ENCODE assay signal across 17 cellular contexts in genomic region chr10:86964847-86965190, GRCh38. TPM values are rescaled to one million over a fixed set of nuclear protein-coding genes. Genes with fewer than 3 reads are reported as not detected.
DNase-seq lines count a peak whose midpoint lies in the region; ATAC-seq and TF ChIP-seq lines count a peak whose summit lies in the region.
"Had no signal": no experiment of that assay in that cellular context is flagged by ENCODE, and none has a peak within 500 bp of the region (broad histone marks: within the 10 kb centered on the region; RNA-seq: fewer than 3 reads in every experiment).

No MANE protein-coding gene starts in this region.

- CTCF ChIA-PET in activated CD4-positive, alpha-beta memory T cell treated with anti-CD3 and anti-CD28 coated beads, Interleukin-2, amount 10 ng/mL, durations not matched to agents 7 days and 5 days (lab: Charles Lee): no interaction called here

- intact Hi-C loops in left cardiac atrium (cut with DNase I): no loop called here

- peaks cover 36% of the 10 kb centered on the region for H3K4me1 Mint-ChIP-seq in activated naive CD8-positive, alpha-beta T cell (ENCODE audit: low read depth)
- H3K4me1 Mint-ChIP-seq in activated naive CD8-positive, alpha-beta T cell treated with anti-CD3 and anti-CD28 coated beads for 36 hours: peaks cover 26% of the 10 kb centered on the region
- H3K4me1 Mint-ChIP-seq in activated CD4-positive, alpha-beta memory T cell treated with anti-CD3 and anti-CD28 coated beads, Interleukin-2, amount 10 ng/mL, durations not matched to agents 7 days and 5 days: peaks cover 28% of the 10 kb centered on the region
- peaks cover 23% of the 10 kb centered on the region for H3K4me1 Mint-ChIP-seq in type B pancreatic cell (ENCODE audit: unreplicated experiment)

- POLR2A ChIA-PET in activated CD4-positive, alpha-beta memory T cell treated with anti-CD3 and anti-CD28 coated beads, Interleukin-2, amount 10 ng/mL, durations not matched to agents 7 days and 5 days (lab: Charles Lee): interaction anchor here (1.0 kb wide), 1 partner anchor 131 kb away, joined by 3 read pairs; the partner anchor contains the start of gene SHLD2

- no peak for TF ChIP-seq CTCF in type B pancreatic cell (conservative IDR thresholded peaks at IDR 0.05)

- H3K27ac Mint-ChIP-seq in activated naive CD8-positive, alpha-beta T cell: no peak overlapping the region
- H3K27ac Mint-ChIP-seq in activated naive CD8-positive, alpha-beta T cell treated with anti-CD3 and anti-CD28 coated beads for 36 hours: no peak overlapping the region
- no peak overlapping the region for H3K27ac Mint-ChIP-seq in activated CD4-positive, alpha-beta memory T cell treated with anti-CD3 and anti-CD28 coated beads, Interleukin-2, amount 10 ng/mL, durations not matched to agents 7 days and 5 days
- H3K27ac Mint-ChIP-seq in type B pancreatic cell: peak overlapping the region; percentile 52

- DNase-seq in activated naive CD8-positive, alpha-beta T cell treated with anti-CD3 and anti-CD28 coated beads for 36 hours: no peak
- peak; percentile 7 for DNase-seq in activated CD4-positive, alpha-beta memory T cell treated with anti-CD3 and anti-CD28 coated beads, Interleukin-2, amount 10 ng/mL, durations not matched to agents 7 days and 5 days
- DNase-seq in islet precursor cell (peak; percentile 36), type B pancreatic cell (ENCODE audit: extremely low spot score, unreplicated experiment) (peak; percentile 39), SKM-1 treated with dmso at 0.1 percent for 144 hours (lab: John Stamatoyannopoulos, UW; ENCODE audit: unreplicated experiment) (no peak), left cardiac atrium (no peak)
- DNase-seq: Caco-2, DMS53, GM23248, NCI-H1092, NCI-H2227 treated with DMSO at 0.1 percent for 48 hours, NCI-H524 treated with DMSO at 0.1 percent for 48 hours, PC-3 had no signal

- peak overlapping the region; percentile 35 for H3K4me3 Mint-ChIP-seq in activated naive CD8-positive, alpha-beta T cell
- no peak overlapping the region for H3K4me3 Mint-ChIP-seq in activated naive CD8-positive, alpha-beta T cell treated with anti-CD3 and anti-CD28 coated beads for 36 hours
- H3K4me3 Mint-ChIP-seq in activated CD4-positive, alpha-beta memory T cell treated with anti-CD3 and anti-CD28 coated beads, Interleukin-2, amount 10 ng/mL, durations not matched to agents 7 days and 5 days: no peak overlapping the region
- no peak overlapping the region for H3K4me3 Mint-ChIP-seq in type B pancreatic cell

- H3K27me3 Mint-ChIP-seq in activated naive CD8-positive, alpha-beta T cell: no peaks in the 10 kb centered on the region
- no peaks in the 10 kb centered on the region for H3K27me3 Mint-ChIP-seq in activated naive CD8-positive, alpha-beta T cell treated with anti-CD3 and anti-CD28 coated beads for 36 hours
- H3K27me3 Mint-ChIP-seq in activated CD4-positive, alpha-beta memory T cell treated with anti-CD3 and anti-CD28 coated beads, Interleukin-2, amount 10 ng/mL, durations not matched to agents 7 days and 5 days: peaks cover 11% of the 10 kb centered on the region
- H3K27me3 Mint-ChIP-seq in type B pancreatic cell: no peaks in the 10 kb centered on the region

- no peak for ATAC-seq in left cardiac atrium
- ATAC-seq in GM18498 (IDR thresholded peaks at IDR 0.05; ENCODE audit: unreplicated experiment): no peak
- ATAC-seq: A549, PC-3 had no signal

- H3K9me3 Mint-ChIP-seq in activated naive CD8-positive, alpha-beta T cell (ENCODE audit: low read depth): no peaks in the 10 kb centered on the region
- H3K9me3 Mint-ChIP-seq in activated naive CD8-positive, alpha-beta T cell treated with anti-CD3 and anti-CD28 coated beads for 36 hours: no peaks in the 10 kb centered on the region
- H3K9me3 Mint-ChIP-seq in activated CD4-positive, alpha-beta memory T cell treated with anti-CD3 and anti-CD28 coated beads, Interleukin-2, amount 10 ng/mL, durations not matched to agents 7 days and 5 days: no peaks in the 10 kb centered on the region
- H3K9me3 Mint-ChIP-seq in type B pancreatic cell: no peaks in the 10 kb centered on the region

- H3K36me3 Mint-ChIP-seq in activated naive CD8-positive, alpha-beta T cell: no peaks in the 10 kb centered on the region
- no peaks in the 10 kb centered on the region for H3K36me3 Mint-ChIP-seq in activated naive CD8-positive, alpha-beta T cell treated with anti-CD3 and anti-CD28 coated beads for 36 hours
- no peaks in the 10 kb centered on the region for H3K36me3 Mint-ChIP-seq in activated CD4-positive, alpha-beta memory T cell treated with anti-CD3 and anti-CD28 coated beads, Interleukin-2, amount 10 ng/mL, durations not matched to agents 7 days and 5 days (ENCODE audit: low read depth)
- H3K36me3 Mint-ChIP-seq in type B pancreatic cell: peaks cover 3% of the 10 kb centered on the region

RNA-seq across cellular contexts. Expression of gene ADIRF, which starts 3.5 kb away (rescaled TPM):
- not detected for total RNA-seq in activated naive CD8-positive, alpha-beta T cell treated with anti-CD3 and anti-CD28 coated beads for 36 hours
- not detected for total RNA-seq in activated CD4-positive, alpha-beta memory T cell treated with anti-CD3 and anti-CD28 coated beads, Interleukin-2, amount 10 ng/mL, durations not matched to agents 7 days and 5 days
- total RNA-seq in type B pancreatic cell (ENCODE audit: low replicate concordance): 1.5 TPM in 1 of 2 replicates, not detected in the other
- 100 to 1,000 TPM; 143 to 269 TPM for total RNA-seq in left cardiac atrium
- total RNA-seq: Caco-2 had no signal

RNA-seq across cellular contexts. Expression of gene SNCG, which starts 6.4 kb away (rescaled TPM):
- total RNA-seq in activated naive CD8-positive, alpha-beta T cell treated with anti-CD3 and anti-CD28 coated beads for 36 hours: not detected
- not detected for total RNA-seq in activated CD4-positive, alpha-beta memory T cell treated with anti-CD3 and anti-CD28 coated beads, Interleukin-2, amount 10 ng/mL, durations not matched to agents 7 days and 5 days
- 60.4 and 77.6 TPM in 2 replicates for total RNA-seq in type B pancreatic cell (ENCODE audit: low replicate concordance)
- 10 to 100 TPM; 27.8 to 51.0 TPM for total RNA-seq in left cardiac atrium

RNA-seq across cellular contexts. Expression of gene MMRN2, which starts 7.4 kb away (rescaled TPM):
- total RNA-seq in activated naive CD8-positive, alpha-beta T cell treated with anti-CD3 and anti-CD28 coated beads for 36 hours: not detected
- not detected for total RNA-seq in activated CD4-positive, alpha-beta memory T cell treated with anti-CD3 and anti-CD28 coated beads, Interleukin-2, amount 10 ng/mL, durations not matched to agents 7 days and 5 days
- total RNA-seq in type B pancreatic cell (ENCODE audit: low replicate concordance): 4.0 and 5.5 TPM in 2 replicates
- 10 to 100 TPM; 38.6 to 62.1 TPM for total RNA-seq in left cardiac atrium

RNA-seq across cellular contexts. Expression of gene FAM25A, which starts 55.3 kb away (rescaled TPM):
- total RNA-seq in activated naive CD8-positive, alpha-beta T cell treated with anti-CD3 and anti-CD28 coated beads for 36 hours: not detected
- total RNA-seq in activated CD4-positive, alpha-beta memory T cell treated with anti-CD3 and anti-CD28 coated beads, Interleukin-2, amount 10 ng/mL, durations not matched to agents 7 days and 5 days: not detected
- total RNA-seq in type B pancreatic cell (ENCODE audit: low replicate concordance): not detected in 2 replicates
- not detected for total RNA-seq in left cardiac atrium
- total RNA-seq: Caco-2, GM23248, MCF 10A had no signal

Comparison
In these comparisons a context has a peak if more than half of its experiments do, and no peak if none do; other contexts are left out.
1. DNase-seq: peak in activated CD4-positive, alpha-beta memory T cell treated with anti-CD3 and anti-CD28 coated beads, Interleukin-2, amount 10 ng/mL, durations not matched to agents 7 days and 5 days (single experiment), islet precursor cell (single experiment) and type B pancreatic cell (single experiment); none in activated naive CD8-positive, alpha-beta T cell treated with anti-CD3 and anti-CD28 coated beads for 36 hours (single experiment), SKM-1 treated with dmso at 0.1 percent for 144 hours (single experiment) and left cardiac atrium (single experiment).
2. RNA of gene ADIRF, which starts 3.5 kb away (total RNA-seq): 143 to 269 TPM in left cardiac atrium; not detected in activated naive CD8-positive, alpha-beta T cell treated with anti-CD3 and anti-CD28 coated beads for 36 hours, not detected in activated CD4-positive, alpha-beta memory T cell treated with anti-CD3 and anti-CD28 coated beads, Interleukin-2, amount 10 ng/mL, durations not matched to agents 7 days and 5 days and 1.5 TPM in type B pancreatic cell; every median in the first group is over 10 times any median in the second.
3. RNA of gene SNCG, which starts 6.4 kb away (total RNA-seq): 60.4 to 77.6 TPM in type B pancreatic cell and 27.8 to 51.0 TPM in left cardiac atrium; not detected in activated naive CD8-positive, alpha-beta T cell treated with anti-CD3 and anti-CD28 coated beads for 36 hours and not detected in activated CD4-positive, alpha-beta memory T cell treated with anti-CD3 and anti-CD28 coated beads, Interleukin-2, amount 10 ng/mL, durations not matched to agents 7 days and 5 days; every median in the first group is over 10 times any median in the second.